ENCODE assay signal across 8 cellular contexts in genomic region chr1:45583264-45583665, GRCh38.
DNase-seq lines count a peak whose midpoint lies in the region; ATAC-seq and FAIRE-seq lines count a peak whose summit lies in the region.

No MANE protein-coding gene starts in this region.

- FAIRE-seq in GM19239 (lab: Jason Lieb, UNC), result peak; percentile 98

- DNase-seq in AML-193 (lab: John Stamatoyannopoulos, UW), result peak; percentile 97 to 98
- peak; percentile 91 for DNase-seq in GM19239 (ENCODE audit: insufficient read length, low spot score)
- DNase-seq in NCI-H510A treated with DMSO at 0.1 percent for 48 hours (lab: John Stamatoyannopoulos, UW), result peak; percentile 97
- DNase-seq in activated CD4-positive, alpha-beta T cell treated with anti-CD3 and anti-CD28 coated beads for 48 hours, result peak; percentile 96
- DNase-seq in dedifferentiated amniotic fluid mesenchymal stem cell (ENCODE audit: extremely low spot score), result peak; percentile 98
- DNase-seq in left kidney (ENCODE audit: low read depth, low spot score), result peak; percentile 99
- DNase-seq in stimulated activated CD4-positive, alpha-beta T cell treated with anti-CD3 and anti-CD28 coated beads, Interleukin-2, amount 100 ng/mL, for 24 hours, result peak; percentile 94

- peak; percentile 68 for ATAC-seq in HG03442 (IDR thresholded peaks at IDR 0.05; ENCODE audit: unreplicated experiment)

Comparison
In these comparisons a context has a peak if more than half of its experiments do, and no peak if none do; other contexts are left out.
1. Peak in every context shown above with its lines: DNase-seq and ATAC-seq.